In genomic region chr2:198017068-198017467, GRCh38 we compare ENCODE assay signal across 24 cellular contexts.
"Had no signal": no experiment of that assay in that cellular context is flagged by ENCODE, and none has a peak within 500 bp of the region (broad histone marks: within the 10 kb centered on the region; RNA-seq: fewer than 3 reads in every experiment).

No MANE protein-coding gene starts in this region.

- H3K27ac Mint-ChIP-seq: IgD-negative memory B cell, T-cell had no signal

- H3K9me3 ChIP-seq: SK-N-SH had no signal

- H3K9ac ChIP-seq: KMS-11, SK-N-SH had no signal

- H3K4me3 Mint-ChIP-seq: IgD-negative memory B cell had no signal

- ATAC-seq: K562, Panc1, PC-3, T-cell had no signal

- H3K27ac ChIP-seq: HL-60, KMS-11, RWPE1 had no signal

- H3K36me3 Mint-ChIP-seq: IgD-negative memory B cell had no signal

- H3K4me2 ChIP-seq: KMS-11, SK-N-SH had no signal

- DNase-seq: Kasumi-1, MM.1S, NCI-H1092 treated with DMSO at 0.1 percent for 48 hours, NCI-H1436, NCI-H187, NCI-H2029, NCI-H2081 treated with DMSO at 0.1 percent for 48 hours, NCI-H2171, NCI-H226, NCI-H446, NCI-H510A, NCI-H524 treated with DMSO at 0.1 percent for 48 hours, NCI-H82, PC-3, SHP77, SK-N-SH, SW 1271, T-cell had no signal

- H3K4me3 ChIP-seq: K562 had no signal

- H3K27me3 Mint-ChIP-seq: T-cell had no signal
